ENCODE assay signal across 1 cellular context in genomic region chr2:111162718-111163331, GRCh38.
TF ChIP-seq lines count a peak whose summit lies in the region.

No MANE protein-coding gene starts in this region.

TF ChIP-seq in K562, 482 proteins besides CTCF, POLR2A, EP300 and RAD21 (continued from another document and continues in another):
- TF ChIP-seq CREB3 (tag; conservative IDR thresholded peaks at IDR 0.05; ENCODE audit: low read depth), result peak; percentile 50; the same call in 1 of the 2 replicates
- no peak for TF ChIP-seq TFE3 (CRISPR knock-in tag; IDR thresholded peaks at IDR 0.05)
- TF ChIP-seq, protein P1, sequence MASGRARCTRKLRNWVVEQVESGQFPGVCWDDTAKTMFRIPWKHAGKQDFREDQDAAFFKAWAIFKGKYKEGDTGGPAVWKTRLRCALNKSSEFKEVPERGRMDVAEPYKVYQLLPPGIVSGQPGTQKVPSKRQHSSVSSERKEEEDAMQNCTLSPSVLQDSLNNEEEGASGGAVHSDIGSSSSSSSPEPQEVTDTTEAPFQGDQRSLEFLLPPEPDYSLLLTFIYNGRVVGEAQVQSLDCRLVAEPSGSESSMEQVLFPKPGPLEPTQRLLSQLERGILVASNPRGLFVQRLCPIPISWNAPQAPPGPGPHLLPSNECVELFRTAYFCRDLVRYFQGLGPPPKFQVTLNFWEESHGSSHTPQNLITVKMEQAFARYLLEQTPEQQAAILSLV (tag; IDR thresholded peaks at IDR 0.05), result no peak
- TF ChIP-seq, protein P2, sequence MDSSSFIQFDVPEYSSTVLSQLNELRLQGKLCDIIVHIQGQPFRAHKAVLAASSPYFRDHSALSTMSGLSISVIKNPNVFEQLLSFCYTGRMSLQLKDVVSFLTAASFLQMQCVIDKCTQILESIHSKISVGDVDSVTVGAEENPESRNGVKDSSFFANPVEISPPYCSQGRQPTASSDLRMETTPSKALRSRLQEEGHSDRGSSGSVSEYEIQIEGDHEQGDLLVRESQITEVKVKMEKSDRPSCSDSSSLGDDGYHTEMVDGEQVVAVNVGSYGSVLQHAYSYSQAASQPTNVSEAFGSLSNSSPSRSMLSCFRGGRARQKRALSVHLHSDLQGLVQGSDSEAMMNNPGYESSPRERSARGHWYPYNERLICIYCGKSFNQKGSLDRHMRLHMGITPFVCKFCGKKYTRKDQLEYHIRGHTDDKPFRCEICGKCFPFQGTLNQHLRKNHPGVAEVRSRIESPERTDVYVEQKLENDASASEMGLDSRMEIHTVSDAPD (CRISPR knock-in tag; IDR thresholded peaks at IDR 0.05), result no peak
- TF ChIP-seq RBM17 (IDR thresholded peaks at IDR 0.05; ENCODE audit: borderline replicate concordance, low read depth, low read length), result no peak
- no peak for TF ChIP-seq ZNF583 (CRISPR knock-in tag; IDR thresholded peaks at IDR 0.05)
- TF ChIP-seq DDX20 (tag; IDR thresholded peaks at IDR 0.05; ENCODE audit: low read depth), result peak; percentile 76; the same call in 1 of the 2 replicates
- TF ChIP-seq KAT8 (IDR thresholded peaks at IDR 0.05; ENCODE audit: low read depth), result no peak
- no peak for TF ChIP-seq POLR2H (tag; IDR thresholded peaks at IDR 0.05; ENCODE audit: low read depth)
- TF ChIP-seq ZKSCAN3 (CRISPR knock-in tag; IDR thresholded peaks at IDR 0.05), result no peak
- TF ChIP-seq NFRKB (IDR thresholded peaks at IDR 0.05; ENCODE audit: low read depth), result no peak
- no peak for TF ChIP-seq CBX3 (IDR thresholded peaks at IDR 0.05; ENCODE audit: borderline replicate concordance in 1 of 2, low read length in 2 of 2)
- TF ChIP-seq FOXK1 (CRISPR knock-in tag; IDR thresholded peaks at IDR 0.05; ENCODE audit: borderline replicate concordance), result no peak
- no peak for TF ChIP-seq ZC3H4 (CRISPR knock-in tag; IDR thresholded peaks at IDR 0.05; ENCODE audit: borderline replicate concordance)
- no peak for TF ChIP-seq E2F3 (CRISPR knock-in tag; IDR thresholded peaks at IDR 0.05)
- no peak for TF ChIP-seq ZNF274 (IDR thresholded peaks at IDR 0.05; ENCODE audit: borderline replicate concordance, low read depth, low read length)
- no peak for TF ChIP-seq ZNF143 (CRISPR knock-in tag; IDR thresholded peaks at IDR 0.05)
- TF ChIP-seq, protein P3, sequence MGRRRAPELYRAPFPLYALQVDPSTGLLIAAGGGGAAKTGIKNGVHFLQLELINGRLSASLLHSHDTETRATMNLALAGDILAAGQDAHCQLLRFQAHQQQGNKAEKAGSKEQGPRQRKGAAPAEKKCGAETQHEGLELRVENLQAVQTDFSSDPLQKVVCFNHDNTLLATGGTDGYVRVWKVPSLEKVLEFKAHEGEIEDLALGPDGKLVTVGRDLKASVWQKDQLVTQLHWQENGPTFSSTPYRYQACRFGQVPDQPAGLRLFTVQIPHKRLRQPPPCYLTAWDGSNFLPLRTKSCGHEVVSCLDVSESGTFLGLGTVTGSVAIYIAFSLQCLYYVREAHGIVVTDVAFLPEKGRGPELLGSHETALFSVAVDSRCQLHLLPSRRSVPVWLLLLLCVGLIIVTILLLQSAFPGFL (CRISPR knock-in tag; IDR thresholded peaks at IDR 0.05), result no peak
- no peak for TF ChIP-seq TAF1 (IDR thresholded peaks at IDR 0.05; ENCODE audit: control insufficient read depth, extremely low read depth, insufficient read depth, low read length, severe bottlenecking)
- no peak for TF ChIP-seq ZNF586 (CRISPR knock-in tag; conservative IDR thresholded peaks at IDR 0.05)
- TF ChIP-seq NFIX (CRISPR knock-in tag; IDR thresholded peaks at IDR 0.05; ENCODE audit: low read depth), result no peak
- no peak for TF ChIP-seq ZNF592 (IDR thresholded peaks at IDR 0.05)
- TF ChIP-seq, protein P4, sequence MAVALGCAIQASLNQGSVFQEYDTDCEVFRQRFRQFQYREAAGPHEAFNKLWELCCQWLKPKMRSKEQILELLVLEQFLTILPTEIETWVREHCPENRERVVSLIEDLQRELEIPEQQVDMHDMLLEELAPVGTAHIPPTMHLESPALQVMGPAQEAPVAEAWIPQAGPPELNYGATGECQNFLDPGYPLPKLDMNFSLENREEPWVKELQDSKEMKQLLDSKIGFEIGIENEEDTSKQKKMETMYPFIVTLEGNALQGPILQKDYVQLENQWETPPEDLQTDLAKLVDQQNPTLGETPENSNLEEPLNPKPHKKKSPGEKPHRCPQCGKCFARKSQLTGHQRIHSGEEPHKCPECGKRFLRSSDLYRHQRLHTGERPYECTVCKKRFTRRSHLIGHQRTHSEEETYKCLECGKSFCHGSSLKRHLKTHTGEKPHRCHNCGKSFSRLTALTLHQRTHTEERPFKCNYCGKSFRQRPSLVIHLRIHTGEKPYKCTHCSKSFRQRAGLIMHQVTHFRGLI (CRISPR knock-in tag; IDR thresholded peaks at IDR 0.05), result no peak
- no peak for TF ChIP-seq XRCC5 (IDR thresholded peaks at IDR 0.05; ENCODE audit: low read depth, low read length)
- TF ChIP-seq SAFB (IDR thresholded peaks at IDR 0.05; ENCODE audit: borderline replicate concordance, low read depth, low read length), result no peak
- no peak for TF ChIP-seq SIN3B (IDR thresholded peaks at IDR 0.05; ENCODE audit: low read depth)
- TF ChIP-seq ZNF695 (CRISPR knock-in tag; IDR thresholded peaks at IDR 0.05), result no peak
- TF ChIP-seq ELF1 (tag; IDR thresholded peaks at IDR 0.05), result no peak
- TF ChIP-seq NCOA2 (IDR thresholded peaks at IDR 0.05; ENCODE audit: partially characterized antibody in 2 of 2), result peak in 1 of 2 experiments; percentile 55
- peak; percentile 99 to 100 for TF ChIP-seq RCOR1 (IDR thresholded peaks at IDR 0.05; ENCODE audit: borderline replicate concordance in 1 of 2, low read depth in 2 of 2, low read length in 2 of 2)
- TF ChIP-seq SMAD4 (CRISPR knock-in tag; conservative IDR thresholded peaks at IDR 0.05), result peak; percentile 86
- no peak for TF ChIP-seq HNRNPH1 (optimal IDR thresholded peaks at IDR 0.05; ENCODE audit: low read depth, low read length)
- no peak for TF ChIP-seq ZNF79 (CRISPR knock-in tag; IDR thresholded peaks at IDR 0.05; ENCODE audit: low read depth)
- no peak for TF ChIP-seq KDM4B (IDR thresholded peaks at IDR 0.05; ENCODE audit: borderline replicate concordance in 2 of 2, low read depth in 1 of 2)
- TF ChIP-seq ZNF511 (CRISPR knock-in tag; IDR thresholded peaks at IDR 0.05), result no peak
- no peak for TF ChIP-seq ZHX1 (conservative IDR thresholded peaks at IDR 0.05; ENCODE audit: low read length)
- TF ChIP-seq, protein P5, sequence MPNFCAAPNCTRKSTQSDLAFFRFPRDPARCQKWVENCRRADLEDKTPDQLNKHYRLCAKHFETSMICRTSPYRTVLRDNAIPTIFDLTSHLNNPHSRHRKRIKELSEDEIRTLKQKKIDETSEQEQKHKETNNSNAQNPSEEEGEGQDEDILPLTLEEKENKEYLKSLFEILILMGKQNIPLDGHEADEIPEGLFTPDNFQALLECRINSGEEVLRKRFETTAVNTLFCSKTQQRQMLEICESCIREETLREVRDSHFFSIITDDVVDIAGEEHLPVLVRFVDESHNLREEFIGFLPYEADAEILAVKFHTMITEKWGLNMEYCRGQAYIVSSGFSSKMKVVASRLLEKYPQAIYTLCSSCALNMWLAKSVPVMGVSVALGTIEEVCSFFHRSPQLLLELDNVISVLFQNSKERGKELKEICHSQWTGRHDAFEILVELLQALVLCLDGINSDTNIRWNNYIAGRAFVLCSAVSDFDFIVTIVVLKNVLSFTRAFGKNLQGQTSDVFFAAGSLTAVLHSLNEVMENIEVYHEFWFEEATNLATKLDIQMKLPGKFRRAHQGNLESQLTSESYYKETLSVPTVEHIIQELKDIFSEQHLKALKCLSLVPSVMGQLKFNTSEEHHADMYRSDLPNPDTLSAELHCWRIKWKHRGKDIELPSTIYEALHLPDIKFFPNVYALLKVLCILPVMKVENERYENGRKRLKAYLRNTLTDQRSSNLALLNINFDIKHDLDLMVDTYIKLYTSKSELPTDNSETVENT (CRISPR knock-in tag; IDR thresholded peaks at IDR 0.05), result no peak
- TF ChIP-seq PHB2 (IDR thresholded peaks at IDR 0.05; ENCODE audit: low read depth), result no peak
- TF ChIP-seq ZNF512 (tag; IDR thresholded peaks at IDR 0.05), result no peak
- TF ChIP-seq ZNF197 (CRISPR knock-in tag; IDR thresholded peaks at IDR 0.05; ENCODE audit: low read depth), result 0 out of 2 replicates have a peak, but pooled peaks have one; percentile 39
- TF ChIP-seq RFX5 (IDR thresholded peaks at IDR 0.05; ENCODE audit: low read depth, low read length), result no peak
